In genomic region chr5:148639081-148639480, GRCh38 we compare ENCODE assay signal across 1 cellular context.
TF ChIP-seq lines count a peak whose summit lies in the region.

No MANE protein-coding gene starts in this region.

TF ChIP-seq in K562, 482 proteins besides CTCF, POLR2A, EP300 and RAD21 (continued from another document and continues in another):
- TF ChIP-seq, protein P1, sequence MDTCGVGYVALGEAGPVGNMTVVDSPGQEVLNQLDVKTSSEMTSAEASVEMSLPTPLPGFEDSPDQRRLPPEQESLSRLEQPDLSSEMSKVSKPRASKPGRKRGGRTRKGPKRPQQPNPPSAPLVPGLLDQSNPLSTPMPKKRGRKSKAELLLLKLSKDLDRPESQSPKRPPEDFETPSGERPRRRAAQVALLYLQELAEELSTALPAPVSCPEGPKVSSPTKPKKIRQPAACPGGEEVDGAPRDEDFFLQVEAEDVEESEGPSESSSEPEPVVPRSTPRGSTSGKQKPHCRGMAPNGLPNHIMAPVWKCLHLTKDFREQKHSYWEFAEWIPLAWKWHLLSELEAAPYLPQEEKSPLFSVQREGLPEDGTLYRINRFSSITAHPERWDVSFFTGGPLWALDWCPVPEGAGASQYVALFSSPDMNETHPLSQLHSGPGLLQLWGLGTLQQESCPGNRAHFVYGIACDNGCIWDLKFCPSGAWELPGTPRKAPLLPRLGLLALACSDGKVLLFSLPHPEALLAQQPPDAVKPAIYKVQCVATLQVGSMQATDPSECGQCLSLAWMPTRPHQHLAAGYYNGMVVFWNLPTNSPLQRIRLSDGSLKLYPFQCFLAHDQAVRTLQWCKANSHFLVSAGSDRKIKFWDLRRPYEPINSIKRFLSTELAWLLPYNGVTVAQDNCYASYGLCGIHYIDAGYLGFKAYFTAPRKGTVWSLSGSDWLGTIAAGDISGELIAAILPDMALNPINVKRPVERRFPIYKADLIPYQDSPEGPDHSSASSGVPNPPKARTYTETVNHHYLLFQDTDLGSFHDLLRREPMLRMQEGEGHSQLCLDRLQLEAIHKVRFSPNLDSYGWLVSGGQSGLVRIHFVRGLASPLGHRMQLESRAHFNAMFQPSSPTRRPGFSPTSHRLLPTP (IDR thresholded peaks at IDR 0.05; ENCODE audit: borderline replicate concordance, extremely low read depth, insufficient read length) = no peak
- TF ChIP-seq CBX3 (IDR thresholded peaks at IDR 0.05; ENCODE audit: borderline replicate concordance in 1 of 2, low read length in 2 of 2) (peak in 1 of 2 experiments; percentile 88; a peak in 2 of 3 replicates), ZFPM2 (CRISPR knock-in tag; IDR thresholded peaks at IDR 0.05) (no peak), SMARCC2 (IDR thresholded peaks at IDR 0.05; ENCODE audit: low read depth) (peak; percentile 91), TCF3 (CRISPR knock-in tag; IDR thresholded peaks at IDR 0.05) (peak; percentile 98), GATAD2B (IDR thresholded peaks at IDR 0.05; ENCODE audit: borderline replicate concordance) (0 out of 2 replicates have a peak, but pooled peaks have one; percentile 33), ZBTB17 (CRISPR knock-in tag; IDR thresholded peaks at IDR 0.05) (no peak), ZKSCAN1 (IDR thresholded peaks at IDR 0.05; ENCODE audit: low read depth, low read length) (no peak), BRD9 (IDR thresholded peaks at IDR 0.05; ENCODE audit: low read depth, partially characterized antibody) (peak; percentile 72), PML (IDR thresholded peaks at IDR 0.05; ENCODE audit: low read length) (peak; percentile 97), CCNT2 (IDR thresholded peaks at IDR 0.05; ENCODE audit: borderline replicate concordance, extremely low read depth, insufficient read length, low read depth, low read length) (peak; percentile 88), DNMT1 (IDR thresholded peaks at IDR 0.05) (no peak), SMAD1 (IDR thresholded peaks at IDR 0.05; ENCODE audit: low read depth, low read length, partially characterized antibody) (peak; percentile 69), ARID1B (IDR thresholded peaks at IDR 0.05) (peak; percentile 99), ARID3A (IDR thresholded peaks at IDR 0.05; ENCODE audit: borderline replicate concordance, low read depth, low read length) (peak; percentile 94; the same call in 1 of the 2 replicates), PRDM10 (IDR thresholded peaks at IDR 0.05; ENCODE audit: partially characterized antibody) (peak; percentile 39), BCOR (IDR thresholded peaks at IDR 0.05) (0 out of 2 replicates have a peak, but pooled peaks have one; percentile 25), ZNF398 (CRISPR knock-in tag; IDR thresholded peaks at IDR 0.05) (no peak), C11orf30 (IDR thresholded peaks at IDR 0.05; ENCODE audit: low read depth) (no peak), ZNF347 (CRISPR knock-in tag; IDR thresholded peaks at IDR 0.05; ENCODE audit: low read depth) (no peak), RFX1 (IDR thresholded peaks at IDR 0.05) (no peak; the same call in 1 of the 2 replicates), GABPB2 (CRISPR knock-in tag; conservative IDR thresholded peaks at IDR 0.05) (no peak), PHB2 (IDR thresholded peaks at IDR 0.05; ENCODE audit: low read depth) (peak; percentile 92), ASH1L (IDR thresholded peaks at IDR 0.05; ENCODE audit: borderline replicate concordance, low read depth, partially characterized antibody) (no peak), NCOA2 (IDR thresholded peaks at IDR 0.05; ENCODE audit: partially characterized antibody in 2 of 2) (peak in 1 of 2 experiments; percentile 32), PKNOX1 (IDR thresholded peaks at IDR 0.05) (peak; percentile 41), ZBED1 (IDR thresholded peaks at IDR 0.05) (0 out of 2 replicates have a peak, but pooled peaks have one; percentile 75), SNIP1 (IDR thresholded peaks at IDR 0.05; ENCODE audit: low read depth) (no peak), CC2D1A (IDR thresholded peaks at IDR 0.05) (peak; percentile 96), HES1 (IDR thresholded peaks at IDR 0.05; ENCODE audit: low read depth) (peak; percentile 73), NCOA1 (IDR thresholded peaks at IDR 0.05; ENCODE audit: low read depth) (peak; percentile 81), MEIS2 (IDR thresholded peaks at IDR 0.05; ENCODE audit: partially characterized antibody) (peak; percentile 69), MYC (IDR thresholded peaks at IDR 0.05; ENCODE audit: low read depth, low read length) (0 out of 2 replicates have a peak, but pooled peaks have one; percentile 40), MYC (CRISPR knock-in tag; IDR thresholded peaks at IDR 0.05; ENCODE audit: borderline replicate concordance, low read depth) (no peak), ZBTB7A (IDR thresholded peaks at IDR 0.05; ENCODE audit: borderline replicate concordance, control insufficient read depth, low read depth, low read length) (peak; percentile 65; the same call in 1 of the 2 replicates), ZBTB49 (CRISPR knock-in tag; IDR thresholded peaks at IDR 0.05; ENCODE audit: borderline replicate concordance) (no peak), NCOR1 (IDR thresholded peaks at IDR 0.05) (peak; percentile 97), TARDBP (IDR thresholded peaks at IDR 0.05) (peak; percentile 58; the same call in 1 of the 2 replicates), NFE2L1 (tag; IDR thresholded peaks at IDR 0.05; ENCODE audit: borderline replicate concordance, low read depth) (no peak), RBFOX2 (IDR thresholded peaks at IDR 0.05; ENCODE audit: low read depth, low read length) (no peak), MTA1 (IDR thresholded peaks at IDR 0.05; ENCODE audit: borderline replicate concordance) (peak; percentile 64; the same call in 1 of the 2 replicates), DMBX1 (CRISPR knock-in tag; IDR thresholded peaks at IDR 0.05; ENCODE audit: borderline replicate concordance) (peak; percentile 90; the same call in 1 of the 2 replicates), ATF1 (CRISPR knock-in tag; IDR thresholded peaks at IDR 0.05) (no peak), ATF1 (tag; IDR thresholded peaks at IDR 0.05) (peak; percentile 22; the same call in 1 of the 2 replicates), ZNF354B (CRISPR knock-in tag; IDR thresholded peaks at IDR 0.05) (no peak), STAT5A (IDR thresholded peaks at IDR 0.05; ENCODE audit: borderline replicate concordance, low read length) (peak; percentile 95), ZNF584 (CRISPR knock-in tag; IDR thresholded peaks at IDR 0.05; ENCODE audit: low read depth) (no peak), ZNF384 (IDR thresholded peaks at IDR 0.05; ENCODE audit: low read depth, low read length) (0 out of 2 replicates have a peak, but pooled peaks have one; percentile 10), ZNF57 (CRISPR knock-in tag; IDR thresholded peaks at IDR 0.05) (no peak), PHF20 (IDR thresholded peaks at IDR 0.05; ENCODE audit: partially characterized antibody) (no peak), ZNF408 (CRISPR knock-in tag; IDR thresholded peaks at IDR 0.05; ENCODE audit: low read depth) (no peak), FOSL1 (tag; conservative IDR thresholded peaks at IDR 0.05) (peak; percentile 77), NR2C2 (CRISPR knock-in tag; IDR thresholded peaks at IDR 0.05) (no peak), NR2C2 (tag; IDR thresholded peaks at IDR 0.05) (no peak)
- TF ChIP-seq, protein P2, sequence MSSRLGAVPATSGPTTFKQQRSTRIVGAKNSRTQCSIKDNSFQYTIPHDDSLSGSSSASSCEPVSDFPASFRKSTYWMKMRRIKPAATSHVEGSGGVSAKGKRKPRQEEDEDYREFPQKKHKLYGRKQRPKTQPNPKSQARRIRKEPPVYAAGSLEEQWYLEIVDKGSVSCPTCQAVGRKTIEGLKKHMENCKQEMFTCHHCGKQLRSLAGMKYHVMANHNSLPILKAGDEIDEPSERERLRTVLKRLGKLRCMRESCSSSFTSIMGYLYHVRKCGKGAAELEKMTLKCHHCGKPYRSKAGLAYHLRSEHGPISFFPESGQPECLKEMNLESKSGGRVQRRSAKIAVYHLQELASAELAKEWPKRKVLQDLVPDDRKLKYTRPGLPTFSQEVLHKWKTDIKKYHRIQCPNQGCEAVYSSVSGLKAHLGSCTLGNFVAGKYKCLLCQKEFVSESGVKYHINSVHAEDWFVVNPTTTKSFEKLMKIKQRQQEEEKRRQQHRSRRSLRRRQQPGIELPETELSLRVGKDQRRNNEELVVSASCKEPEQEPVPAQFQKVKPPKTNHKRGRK (tag; IDR thresholded peaks at IDR 0.05) = no peak
- TF ChIP-seq, protein P3, sequence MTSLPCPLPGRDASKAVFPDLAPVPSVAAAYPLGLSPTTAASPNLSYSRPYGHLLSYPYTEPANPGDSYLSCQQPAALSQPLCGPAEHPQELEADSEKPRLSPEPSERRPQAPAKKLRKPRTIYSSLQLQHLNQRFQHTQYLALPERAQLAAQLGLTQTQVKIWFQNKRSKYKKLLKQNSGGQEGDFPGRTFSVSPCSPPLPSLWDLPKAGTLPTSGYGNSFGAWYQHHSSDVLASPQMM (CRISPR knock-in tag; IDR thresholded peaks at IDR 0.05) = no peak
